Comparison of ENCODE assay signal across 1 cellular context in genomic region chr4:52834641-52835456, GRCh38. TPM values are rescaled to one million over a fixed set of nuclear protein-coding genes. Genes with fewer than 3 reads are reported as not detected.
"Had no signal": no experiment of that assay in that cellular context is flagged by ENCODE, and none has a peak within 500 bp of the region (broad histone marks: within the 10 kb centered on the region; RNA-seq: fewer than 3 reads in every experiment).

No MANE protein-coding gene starts in this region.

RNA-seq across cellular contexts. Expression of gene RASL11B, which starts 27.3 kb away (rescaled TPM):
- total RNA-seq: dermis microvascular lymphatic vessel endothelial cell had no signal
